ENCODE assay signal across 23 cellular contexts in the genomic region with DNA sequence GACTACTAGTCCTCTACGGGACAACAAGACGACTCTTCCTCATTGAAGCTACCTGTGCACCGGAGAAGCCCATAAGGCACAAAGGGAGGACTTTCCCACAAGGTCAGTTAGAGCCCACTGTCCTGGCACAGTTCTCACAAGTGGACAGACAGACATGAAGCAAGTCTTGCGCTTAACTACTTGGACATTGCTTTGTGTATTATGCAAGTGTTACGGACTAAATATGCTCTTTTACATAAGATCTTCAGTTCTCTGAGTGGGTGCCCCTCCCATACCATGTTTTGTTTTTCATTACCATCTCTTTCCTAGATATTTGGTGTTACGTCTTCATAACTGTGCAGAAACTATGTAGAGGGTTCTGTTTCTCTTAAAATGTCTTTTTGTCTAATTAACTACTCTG. TPM values are rescaled to one million over a fixed set of nuclear protein-coding genes. Genes with fewer than 3 reads are reported as not detected.
"Had no signal": no experiment of that assay in that cellular context is flagged by ENCODE, and none has a peak within 500 bp of the region (broad histone marks: within the 10 kb centered on the region; RNA-seq: fewer than 3 reads in every experiment).

No MANE protein-coding gene starts in this region.

- H3K4me3 Mint-ChIP-seq: activated CD4-positive, alpha-beta T cell treated with anti-CD3 and anti-CD28 coated beads, Interleukin-2, amount 10 ng/mL, durations not matched to agents 24 days and 14 days; natural killer cell; stimulated activated effector memory CD8-positive, alpha-beta T cell treated with anti-CD3 and anti-CD28 coated beads, Interleukin-12 subunit alpha, Interleukin-12 subunit beta, amount 100 ng/mL, for 72 hours had no signal

- H3K27me3 Mint-ChIP-seq: activated CD4-positive, alpha-beta T cell treated with anti-CD3 and anti-CD28 coated beads, Interleukin-2, amount 10 ng/mL, durations not matched to agents 24 days and 14 days had no signal

- H3K9me3 ChIP-seq: lower lobe of right lung, sigmoid colon, thoracic aorta, upper lobe of left lung had no signal

- H3K4me1 ChIP-seq: lower lobe of right lung, parathyroid adenoma, sigmoid colon, upper lobe of left lung had no signal

- H2AFZ ChIP-seq: parathyroid adenoma had no signal

- H3K9me3 Mint-ChIP-seq: activated CD4-positive, alpha-beta T cell treated with anti-CD3 and anti-CD28 coated beads, Interleukin-2, amount 10 ng/mL, durations not matched to agents 24 days and 14 days; activated T-helper 2 cell treated with anti-CD3 and anti-CD28 coated beads, Interferon-gamma antibody, Interleukin-2, Interleukin-4, amounts not matched to agents 10 μg/mL and 5 μg/mL and 100 μg/mL, durations not matched to agents 14 hours and 24 hours and 36 hours; natural killer cell; stimulated activated effector memory CD8-positive, alpha-beta T cell treated with anti-CD3 and anti-CD28 coated beads, Interleukin-12 subunit alpha, Interleukin-12 subunit beta, amount 100 ng/mL, for 72 hours had no signal

- H3K27ac Mint-ChIP-seq: activated CD4-positive, alpha-beta T cell treated with anti-CD3 and anti-CD28 coated beads, Interleukin-2, amount 10 ng/mL, durations not matched to agents 24 days and 14 days; activated T-helper 2 cell treated with anti-CD3 and anti-CD28 coated beads, Interferon-gamma antibody, Interleukin-2, Interleukin-4, amounts not matched to agents 10 μg/mL and 5 μg/mL and 100 μg/mL, durations not matched to agents 14 hours and 24 hours and 36 hours; stimulated activated effector memory CD8-positive, alpha-beta T cell treated with anti-CD3 and anti-CD28 coated beads, Interleukin-12 subunit alpha, Interleukin-12 subunit beta, amount 100 ng/mL, for 72 hours had no signal

- H3K4me3 ChIP-seq: cardiac muscle cell, lower lobe of right lung, sigmoid colon, thoracic aorta, upper lobe of left lung had no signal

- H3K27me3 ChIP-seq: cardiac muscle cell, sigmoid colon, upper lobe of left lung had no signal

- H3K79me2 ChIP-seq: parathyroid adenoma had no signal

- ATAC-seq: left colon; lower lobe of right lung; natural killer cell; stimulated activated effector memory CD8-positive, alpha-beta T cell treated with anti-CD3 and anti-CD28 coated beads, Interleukin-12 subunit alpha, Interleukin-12 subunit beta, amount 100 ng/mL, for 72 hours had no signal

- H3K9ac ChIP-seq: parathyroid adenoma had no signal

- H3K27ac ChIP-seq: cardiac muscle cell, lower lobe of right lung, parathyroid adenoma, sigmoid colon, thoracic aorta, upper lobe of left lung had no signal

- DNase-seq: activated CD4-positive, alpha-beta T cell treated with anti-CD3 and anti-CD28 coated beads, Interleukin-2, amount 10 ng/mL, durations not matched to agents 24 days and 14 days; activated CD4-positive, CD25-positive, alpha-beta regulatory T cell; activated naive CD4-positive, alpha-beta T cell treated with Interleukin-2 at 50 U/mL for 16 hours; amniotic stem cell; foreskin melanocyte; glutamatergic neuron; hippocampal formation; left colon; lower lobe of right lung; natural killer cell; sigmoid colon; stimulated activated CD4-positive, alpha-beta T cell treated with anti-CD3 and anti-CD28 coated beads, Interleukin-4, amount 100 ng/mL, for 24 hours; T-helper 1 cell; T1000; upper lobe of left lung had no signal

- H3K4me1 Mint-ChIP-seq: natural killer cell; stimulated activated effector memory CD8-positive, alpha-beta T cell treated with anti-CD3 and anti-CD28 coated beads, Interleukin-12 subunit alpha, Interleukin-12 subunit beta, amount 100 ng/mL, for 72 hours had no signal

RNA-seq across cellular contexts. Expression of gene ANKRD40CL, which starts 18.1 kb away (rescaled TPM):
- total RNA-seq: activated CD4-positive, alpha-beta T cell treated with anti-CD3 and anti-CD28 coated beads, Interleukin-2, amount 10 ng/mL, durations not matched to agents 24 days and 14 days; activated T-helper 2 cell treated with anti-CD3 and anti-CD28 coated beads, Interferon-gamma antibody, Interleukin-2, Interleukin-4, amounts not matched to agents 10 μg/mL and 5 μg/mL and 100 μg/mL, durations not matched to agents 14 hours and 24 hours and 36 hours; cardiac muscle cell; dermis microvascular lymphatic vessel endothelial cell; epithelial cell of proximal tubule; lower lobe of right lung; mesenteric fat pad; natural killer cell; sigmoid colon; thoracic aorta; upper lobe of left lung had no signal
- polyA plus RNA-seq: cardiac muscle cell had no signal
